ENCODE assay signal across 1 cellular context in genomic region chr2:144484201-144484948, GRCh38.
TF ChIP-seq lines count a peak whose summit lies in the region.

No MANE protein-coding gene starts in this region.

TF ChIP-seq in K562, 482 proteins besides CTCF, POLR2A, EP300 and RAD21 (continued from another document):
- TF ChIP-seq ZFP91 (CRISPR knock-in tag; IDR thresholded peaks at IDR 0.05), result no peak
- TF ChIP-seq POLR2G (IDR thresholded peaks at IDR 0.05; ENCODE audit: low read depth, low read length), result no peak
- peak; percentile 35 for TF ChIP-seq POLR2B (IDR thresholded peaks at IDR 0.05; ENCODE audit: low read depth, partially characterized antibody)
- TF ChIP-seq SUPT5H (IDR thresholded peaks at IDR 0.05), result peak; percentile 16; the same call in 1 of the 2 replicates
